8 cellular contexts compared by ENCODE assay signal in genomic region chr14:24270537-24271133, GRCh38. TPM values are rescaled to one million over a fixed set of nuclear protein-coding genes. Genes with fewer than 3 reads are reported as not detected.
DNase-seq lines count a peak whose midpoint lies in the region; ATAC-seq, FAIRE-seq and TF ChIP-seq lines count a peak whose summit lies in the region.

No MANE protein-coding gene starts in this region.

- CTCF ChIA-PET in OCI-LY7 (lab: Charles Lee; ENCODE audit: unreplicated experiment), result interaction anchor here (1.2 to 1.9 kb wide), 3 partner anchors 24 to 38 kb away, joined by 4 to 8 read pairs (median 5); partner anchors contain the start of genes CIDEB and TINF2
- CTCF ChIA-PET in endothelial cell of umbilical vein (lab: Charles Lee), result interaction anchor here (0.7 to 2.9 kb wide), 16 partner anchors 8 to 166 kb away, joined by 3 to 35 read pairs (median 5); partner anchors contain the start of genes CHMP4A, CIDEB, MDP1 and TINF2

- H3K27ac ChIP-seq in OCI-LY7 (ENCODE audit: low read depth, low read length, poor library complexity, severe bottlenecking) (peak overlapping the region; percentile 84), endothelial cell of umbilical vein (ENCODE audit: insufficient read depth, low read depth, low read length) (peak overlapping the region; percentile 92), ovary (peak overlapping the region; percentile 76 to 98)

- H3K36me3 ChIP-seq in OCI-LY7 (ENCODE audit: insufficient read depth, low read length) (no peaks in the 10 kb centered on the region), endothelial cell of umbilical vein (ENCODE audit: control insufficient read depth in 2 of 2, extremely low read depth in 1 of 2, insufficient read depth in 2 of 2, low read length in 2 of 2) (peaks cover 2 to 21% of the 10 kb centered on the region in 2 experiments), ovary (no peaks in the 10 kb centered on the region)

- TF ChIP-seq POLR2A in endothelial cell of umbilical vein (IDR thresholded peaks at IDR 0.05; ENCODE audit: low read depth, low read length) (no peak), ovary (IDR thresholded peaks at IDR 0.05) (no peak)

- H3K79me2 ChIP-seq in OCI-LY7 (ENCODE audit: insufficient read depth, low read depth, low read length) (no peaks in the 10 kb centered on the region), endothelial cell of umbilical vein (ENCODE audit: control insufficient read depth, insufficient read depth, low read length) (no peaks in the 10 kb centered on the region)

- H3K4me2 ChIP-seq in OCI-LY7 (ENCODE audit: low read length) (peak overlapping the region; percentile 82), endothelial cell of umbilical vein (ENCODE audit: insufficient read depth, low read length) (peak overlapping the region; percentile 76)

- H2AFZ ChIP-seq in OCI-LY7 (ENCODE audit: low read length) (peak overlapping the region; percentile 68; the same call in 1 of the 2 replicates), endothelial cell of umbilical vein (ENCODE audit: low read depth, low read length) (peak overlapping the region; percentile 80)

- POLR2A ChIA-PET in OCI-LY7 (lab: Charles Lee), result interaction anchor here (0.6 to 3.2 kb wide), 10 partner anchors 14 to 124 kb away, joined by 3 to 21 read pairs (median 4); partner anchors contain the start of genes CHMP4A, GMPR2, MDP1 and NEDD8
- POLR2A ChIA-PET in endothelial cell of umbilical vein (lab: Charles Lee), result interaction anchor here (1.3 to 1.9 kb wide), 2 partner anchors 9 to 28 kb away, joined by 3 to 17 read pairs; partner anchors contain the start of gene TINF2

- 13 to 14% (median 14%) methylated on average over 13 of the region's 13 CpGs for WGBS in ovary, 3 donors

- ATAC-seq in GM21619 (IDR thresholded peaks at IDR 0.05; ENCODE audit: unreplicated experiment) (peak; percentile 2), GM21447 (IDR thresholded peaks at IDR 0.05; ENCODE audit: unreplicated experiment) (no peak), GM21529 (IDR thresholded peaks at IDR 0.05; ENCODE audit: unreplicated experiment) (no peak), GM19351 (IDR thresholded peaks at IDR 0.05; ENCODE audit: unreplicated experiment) (no peak), GM18868 (IDR thresholded peaks at IDR 0.05; ENCODE audit: unreplicated experiment) (no peak)

- H3K9me3 ChIP-seq in OCI-LY7 (ENCODE audit: low read length) (no peaks in the 10 kb centered on the region), endothelial cell of umbilical vein (replicated peaks; ENCODE audit: control insufficient read depth, insufficient read depth, low read length) (no peaks in the 10 kb centered on the region), ovary (no peaks in the 10 kb centered on the region)

- TF ChIP-seq CTCF in OCI-LY7 (conservative IDR thresholded peaks at IDR 0.05; ENCODE audit: low read length) (no peak), endothelial cell of umbilical vein (IDR thresholded peaks at IDR 0.05; ENCODE audit: extremely low read depth in 1 of 2, insufficient read depth in 1 of 2, low read depth in 1 of 2, low read length in 2 of 2) (no peak), ovary (IDR thresholded peaks at IDR 0.05) (no peak)

- BruUV-seq in OCI-LY7 (replicated peaks; lab: Mats Ljungman, UMichigan) (no TSS peak), endothelial cell of umbilical vein (replicated peaks; lab: Mats Ljungman, UMichigan) (no TSS peak)

- H4K20me1 ChIP-seq in OCI-LY7 (ENCODE audit: insufficient read depth, low read length), result no peaks in the 10 kb centered on the region
- no peaks in the 10 kb centered on the region for H4K20me1 ChIP-seq in endothelial cell of umbilical vein (replicated peaks; ENCODE audit: control insufficient read depth, extremely low read depth, insufficient read depth, low read length)

- intact Hi-C loops in OCI-LY7 (cut with micrococcal nuclease; ENCODE audit: unreplicated experiment), result loop anchor here (1.0 to 2.0 kb wide), 3 partner anchors 28 to 54 kb away; partner anchors contain the start of genes DHRS1, MDP1, NOP9 and TINF2
- intact Hi-C loops in endothelial cell of umbilical vein (cut with micrococcal nuclease), result loop anchor here (1.0 kb wide), 5 partner anchors 27 to 54 kb away; partner anchors contain the start of genes DHRS1, MDP1 and NOP9
- intact Hi-C loops in ovary (cut with DNase I), result no loop called here

- H3K4me3 ChIP-seq in OCI-LY7 (ENCODE audit: low read depth, low read length, poor library complexity, severe bottlenecking) (peak overlapping the region; percentile 84), endothelial cell of umbilical vein (replicated peaks in 1 of 3; ENCODE audit: insufficient read depth in 1 of 3, low read depth in 1 of 3, low read length in 3 of 3) (peak overlapping the region; percentile 58 to 77 (median 65)), ovary (peak overlapping the region; percentile 73)

- H3K9me1 ChIP-seq in endothelial cell of umbilical vein (replicated peaks; ENCODE audit: control insufficient read depth, extremely low read depth, insufficient read depth, low read length), result no peaks in the 10 kb centered on the region

- peaks cover 42% of the 10 kb centered on the region for H3K4me1 ChIP-seq in OCI-LY7 (ENCODE audit: insufficient read depth, low read length, poor library complexity, severe bottlenecking)
- peaks cover 9% of the 10 kb centered on the region for H3K4me1 ChIP-seq in endothelial cell of umbilical vein (ENCODE audit: control insufficient read depth, extremely low read depth, insufficient read depth, low read length)
- H3K4me1 ChIP-seq in ovary (ENCODE audit: insufficient read depth), result peaks cover 2% of the 10 kb centered on the region

- peak overlapping the region; percentile 98 for H3K9ac ChIP-seq in endothelial cell of umbilical vein (replicated peaks; ENCODE audit: extremely low read depth, insufficient read depth, low read length)

- FAIRE-seq in endothelial cell of umbilical vein (lab: Jason Lieb, UNC), result no peak

- H3K27me3 ChIP-seq in endothelial cell of umbilical vein (ENCODE audit: control insufficient read depth in 2 of 2, insufficient read depth in 2 of 2, low read length in 2 of 2) (no peaks in the 10 kb centered on the region), ovary (no peaks in the 10 kb centered on the region)

- no peaks in the 10 kb centered on the region for H3K9me2 ChIP-seq in OCI-LY7 (ENCODE audit: insufficient read depth, low read length)

- dilution Hi-C loops in endothelial cell of umbilical vein (cut with MboI; ENCODE audit: extremely low pct_ligation_motif_present, low sequenced_read_pairs), result no loop called here

- DNase-seq in OCI-LY7 (ENCODE audit: low spot score) (no peak), endothelial cell of umbilical vein (ENCODE audit: low read depth, low spot score) (no peak), ovary (no peak)

- no peak for TF ChIP-seq EP300 in ovary (IDR thresholded peaks at IDR 0.05)

RNA-seq across cellular contexts. Expression of gene RABGGTA, which starts 0.8 kb away (rescaled TPM):
- total RNA-seq in OCI-LY7 (2014; rRNA removed; shearing (Covaris generic)), result 16.7 and 24.3 TPM in 2 replicates
- total RNA-seq in OCI-LY7 (2022), result 27.3 and 29.7 TPM in 2 replicates
- 29.3 and 29.5 TPM in 2 replicates for total RNA-seq in endothelial cell of umbilical vein
- 80.1 and 102 TPM in 2 replicates for polyA plus RNA-seq in endothelial cell of umbilical vein
- 34.0 and 40.2 TPM in 2 replicates for polyA plus RNA-seq in endothelial cell of umbilical vein (2011; cell fraction: cytosol; rRNA removed)
- polyA plus RNA-seq in endothelial cell of umbilical vein (2011; cell fraction: nucleus; rRNA removed), result 155 and 182 TPM in 2 replicates
- 20.1 and 23.1 TPM in 2 replicates for polyA plus RNA-seq in endothelial cell of umbilical vein (2012)
- polyA minus RNA-seq in endothelial cell of umbilical vein, result 40.1 and 42.1 TPM in 2 replicates
- polyA minus RNA-seq in endothelial cell of umbilical vein (2011; cell fraction: cytosol; rRNA and poly(A)+ RNA removed), result 29.9 TPM
- polyA minus RNA-seq in endothelial cell of umbilical vein (2011; cell fraction: nucleus; rRNA and poly(A)+ RNA removed), result 47.4 and 47.9 TPM in 2 replicates
- total RNA-seq in ovary, result 10 to 100 TPM; 19.7 to 48.3 (median 23.2) TPM
- 10 to 100 TPM in 1 of 2 donors, 1 to 10 TPM in 1; 7.9 to 20.1 TPM for polyA plus RNA-seq in ovary

RNA-seq across cellular contexts. Expression of gene TGM1, which starts 7.7 kb away (rescaled TPM):
- total RNA-seq in OCI-LY7 (2014; rRNA removed; shearing (Covaris generic)), result 3.0 and 5.2 TPM in 2 replicates
- 5.4 and 7.0 TPM in 2 replicates for total RNA-seq in OCI-LY7 (2022)
- total RNA-seq in endothelial cell of umbilical vein, result 3.4 and 3.9 TPM in 2 replicates
- polyA plus RNA-seq in endothelial cell of umbilical vein, result 1.0 and 2.1 TPM in 2 replicates
- polyA plus RNA-seq in endothelial cell of umbilical vein (2011; cell fraction: cytosol; rRNA removed), result 0.49 and 0.89 TPM in 2 replicates
- polyA plus RNA-seq in endothelial cell of umbilical vein (2011; cell fraction: nucleus; rRNA removed), result 16.3 and 19.8 TPM in 2 replicates
- 0.63 and 1.7 TPM in 2 replicates for polyA plus RNA-seq in endothelial cell of umbilical vein (2012)
- polyA minus RNA-seq in endothelial cell of umbilical vein, result 1.9 and 3.3 TPM in 2 replicates
- polyA minus RNA-seq in endothelial cell of umbilical vein (2011; cell fraction: cytosol; rRNA and poly(A)+ RNA removed), result 3.8 TPM
- 2.2 and 6.7 TPM in 2 replicates for polyA minus RNA-seq in endothelial cell of umbilical vein (2011; cell fraction: nucleus; rRNA and poly(A)+ RNA removed)
- 100 to 1,000 TPM in 1 of 7 donors, 1 to 10 TPM in 6; 3.1 to 152 (median 8.0) TPM for total RNA-seq in ovary
- polyA plus RNA-seq in ovary, result 1 to 10 TPM; 1.1 to 1.7 TPM

RNA-seq across cellular contexts. Expression of gene TINF2, which starts 28.2 kb away (rescaled TPM):
- 63.9 and 70.1 TPM in 2 replicates for total RNA-seq in OCI-LY7 (2014; rRNA removed; shearing (Covaris generic))
- total RNA-seq in OCI-LY7 (2022) (76.1 and 77.5 TPM in 2 replicates), endothelial cell of umbilical vein (53.7 and 58.5 TPM in 2 replicates), ovary (10 to 100 TPM; 45.8 to 87.2 (median 58.5) TPM)
- polyA plus RNA-seq in endothelial cell of umbilical vein (34.4 and 44.2 TPM in 2 replicates), ovary (10 to 100 TPM; 36.5 to 72.0 TPM)
- 38.2 and 39.7 TPM in 2 replicates for polyA plus RNA-seq in endothelial cell of umbilical vein (2011; cell fraction: cytosol; rRNA removed)
- polyA plus RNA-seq in endothelial cell of umbilical vein (2011; cell fraction: nucleus; rRNA removed), result 62.3 and 65.5 TPM in 2 replicates
- polyA plus RNA-seq in endothelial cell of umbilical vein (2012), result 35.4 and 46.0 TPM in 2 replicates
- polyA minus RNA-seq in endothelial cell of umbilical vein, result 41.9 and 47.3 TPM in 2 replicates
- polyA minus RNA-seq in endothelial cell of umbilical vein (2011; cell fraction: cytosol; rRNA and poly(A)+ RNA removed), result 15.8 TPM
- 52.0 and 62.5 TPM in 2 replicates for polyA minus RNA-seq in endothelial cell of umbilical vein (2011; cell fraction: nucleus; rRNA and poly(A)+ RNA removed)

RNA-seq across cellular contexts. Expression of gene DHRS1, which starts 28.9 kb away (rescaled TPM):
- total RNA-seq in OCI-LY7 (2014; rRNA removed; shearing (Covaris generic)), result 21.0 and 27.4 TPM in 2 replicates
- 34.9 and 35.6 TPM in 2 replicates for total RNA-seq in OCI-LY7 (2022)
- 18.0 and 20.0 TPM in 2 replicates for total RNA-seq in endothelial cell of umbilical vein
- polyA plus RNA-seq in endothelial cell of umbilical vein, result 69.5 and 70.2 TPM in 2 replicates
- polyA plus RNA-seq in endothelial cell of umbilical vein (2011; cell fraction: cytosol; rRNA removed), result 35.4 and 35.6 TPM in 2 replicates
- 74.9 and 85.8 TPM in 2 replicates for polyA plus RNA-seq in endothelial cell of umbilical vein (2011; cell fraction: nucleus; rRNA removed)
- 23.2 and 25.3 TPM in 2 replicates for polyA plus RNA-seq in endothelial cell of umbilical vein (2012)
- polyA minus RNA-seq in endothelial cell of umbilical vein, result 36.1 and 40.7 TPM in 2 replicates
- 17.3 TPM for polyA minus RNA-seq in endothelial cell of umbilical vein (2011; cell fraction: cytosol; rRNA and poly(A)+ RNA removed)
- 12.4 and 15.2 TPM in 2 replicates for polyA minus RNA-seq in endothelial cell of umbilical vein (2011; cell fraction: nucleus; rRNA and poly(A)+ RNA removed)
- 10 to 100 TPM; 16.0 to 35.6 (median 21.4) TPM for total RNA-seq in ovary
- 10 to 100 TPM; 12.8 to 17.9 TPM for polyA plus RNA-seq in ovary

RNA-seq across cellular contexts. Expression of gene NOP9, which starts 29.0 kb away (rescaled TPM):
- total RNA-seq in OCI-LY7 (2014; rRNA removed; shearing (Covaris generic)), result 30.6 and 33.2 TPM in 2 replicates
- total RNA-seq in OCI-LY7 (2022) (44.0 and 52.6 TPM in 2 replicates), endothelial cell of umbilical vein (30.9 and 31.0 TPM in 2 replicates), ovary (10 to 100 TPM; 12.0 to 28.6 (median 22.5) TPM)
- polyA plus RNA-seq in endothelial cell of umbilical vein (16.2 and 16.3 TPM in 2 replicates), ovary (10 to 100 TPM in 1 of 2 donors, 1 to 10 TPM in 1; 9.2 to 22.1 TPM)
- 13.0 and 13.1 TPM in 2 replicates for polyA plus RNA-seq in endothelial cell of umbilical vein (2011; cell fraction: cytosol; rRNA removed)
- 58.1 and 63.4 TPM in 2 replicates for polyA plus RNA-seq in endothelial cell of umbilical vein (2011; cell fraction: nucleus; rRNA removed)
- polyA plus RNA-seq in endothelial cell of umbilical vein (2012), result 15.9 and 22.1 TPM in 2 replicates
- polyA minus RNA-seq in endothelial cell of umbilical vein, result 36.0 TPM in 2 replicates
- 31.3 TPM for polyA minus RNA-seq in endothelial cell of umbilical vein (2011; cell fraction: cytosol; rRNA and poly(A)+ RNA removed)
- 20.9 and 32.3 TPM in 2 replicates for polyA minus RNA-seq in endothelial cell of umbilical vein (2011; cell fraction: nucleus; rRNA and poly(A)+ RNA removed)

Comparison
In these comparisons a context has a peak if more than half of its experiments do, and no peak if none do; other contexts are left out.
1. intact Hi-C loops: an anchor here in OCI-LY7 (1.0 to 2.0 kb wide) and endothelial cell of umbilical vein (1.0 kb wide); none called in ovary.